Comparison of ENCODE assay signal across 12 cellular contexts in the genomic region with DNA sequence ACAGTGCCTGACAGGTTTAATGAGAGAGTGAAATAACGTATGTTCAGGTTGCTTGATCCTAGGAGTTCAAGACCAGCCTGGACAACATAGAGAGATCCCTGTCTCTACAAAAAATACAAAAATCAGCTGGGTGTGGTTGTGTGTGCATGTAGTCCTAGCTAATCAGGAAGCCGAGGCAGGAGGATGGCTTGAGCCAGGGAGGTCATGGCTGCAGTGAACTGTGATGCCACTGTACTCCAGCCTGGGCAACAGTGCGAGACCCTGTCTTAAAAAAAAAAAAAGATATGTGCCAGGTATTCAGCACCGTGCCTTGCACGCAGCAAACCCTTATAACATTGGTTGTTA. TPM values are rescaled to one million over a fixed set of nuclear protein-coding genes. Genes with fewer than 3 reads are reported as not detected.
A peak's percentile ranks its signal among the peaks of the same experiment; 100 is the strongest.
DNase-seq lines count a peak whose midpoint lies in the region; ATAC-seq, FAIRE-seq and TF ChIP-seq lines count a peak whose summit lies in the region.
"Had no signal": no experiment of that assay in that cellular context is flagged by ENCODE, and none has a peak within 500 bp of the region (broad histone marks: within the 10 kb centered on the region; RNA-seq: fewer than 3 reads in every experiment).

No MANE protein-coding gene starts in this region.

- no peak overlapping the region for H4K5ac ChIP-seq in mesendoderm (ENCODE audit: low read length)

- H3K56ac ChIP-seq in mesendoderm (ENCODE audit: low read length) = peak overlapping the region; percentile 73

- no peak overlapping the region for H3K23ac ChIP-seq in mesendoderm (ENCODE audit: low read length)

- no peaks in the 10 kb centered on the region for H3K9me3 ChIP-seq in colonic mucosa
- H3K9me3 ChIP-seq in upper lobe of left lung = no peaks in the 10 kb centered on the region
- H3K9me3 ChIP-seq in small intestine (ENCODE audit: control insufficient read depth, low read depth) = no peaks in the 10 kb centered on the region
- H3K9me3 ChIP-seq: gastroesophageal sphincter had no signal

- H3K27me3 ChIP-seq in colonic mucosa (no peaks in the 10 kb centered on the region), mesendoderm (ENCODE audit: insufficient read depth, low read length, poor library complexity) (no peaks in the 10 kb centered on the region), upper lobe of left lung (no peaks in the 10 kb centered on the region), small intestine (ENCODE audit: control insufficient read depth in 2 of 2, insufficient read depth in 2 of 2, low read length in 2 of 2) (no peaks in the 10 kb centered on the region)
- H3K27me3 ChIP-seq: gastroesophageal sphincter had no signal

- peak; percentile 37 for DNase-seq in activated effector memory CD4-positive, alpha-beta T cell treated with anti-CD3 and anti-CD28 coated beads, Interleukin-2, amount 50 U/mL, for 16 hours
- no peak for DNase-seq in activated effector memory CD4-positive, alpha-beta T cell treated with Interleukin-2 at 50 U/mL for 16 hours
- DNase-seq in colonic mucosa = no peak
- no peak for DNase-seq in mesendoderm
- DNase-seq in upper lobe of left lung = no peak
- no peak for DNase-seq in small intestine
- DNase-seq in HPDE6-E6E7 (ENCODE audit: extremely low spot score) = no peak
- DNase-seq: activated CD4-positive, alpha-beta T cell treated with anti-CD3 and anti-CD28 coated beads for 1 hour; T-cell had no signal

- H2BK120ac ChIP-seq in mesendoderm (ENCODE audit: low read depth, low read length) = peak overlapping the region; percentile 92

- H3K27ac ChIP-seq in colonic mucosa (peak overlapping the region; percentile 79), mesendoderm (ENCODE audit: low read depth, low read length) (peak overlapping the region; percentile 10), upper lobe of left lung (peak overlapping the region; percentile 62 to 83 (median 71)), small intestine (ENCODE audit: low read depth in 1 of 2, low read length in 1 of 2) (peak overlapping the region in 1 of 2 donors; percentile 66)

- H4K8ac ChIP-seq in mesendoderm (ENCODE audit: low read depth, low read length) = no peak overlapping the region

- no peak overlapping the region for H3K9ac ChIP-seq in colonic mucosa (ENCODE audit: low read depth in 2 of 2, low read length in 2 of 2)
- no peak overlapping the region for H3K9ac ChIP-seq in mesendoderm (ENCODE audit: low read length)

- no CpG with 5 or more reads among the region's 5 CpGs for WGBS in mesendoderm (ENCODE audit: extremely low coverage, insufficient coverage, low lambda C conversion rate)
- 90 to 94% methylated on average over 5 of the region's 5 CpGs for whole genome bisulfite sequencing in upper lobe of left lung, 2 donors
- 87 to 90% (median 87%) methylated on average over 5 of the region's 5 CpGs for WGBS in small intestine, 3 donors

- peak overlapping the region; percentile 56 for H2BK5ac ChIP-seq in mesendoderm (ENCODE audit: low read length)

- TF ChIP-seq POLR2A in upper lobe of left lung (IDR thresholded peaks at IDR 0.05) = no peak

- no peak for FAIRE-seq in small intestine (lab: Jason Lieb, UNC)

- H3K79me2 ChIP-seq in mesendoderm (ENCODE audit: control insufficient read depth, insufficient read depth, low read length) = no peaks in the 10 kb centered on the region

- H3K18ac ChIP-seq in mesendoderm (ENCODE audit: low read length) = peak overlapping the region; percentile 75

- H3K36me3 ChIP-seq in colonic mucosa = no peaks in the 10 kb centered on the region
- no peaks in the 10 kb centered on the region for H3K36me3 ChIP-seq in mesendoderm (ENCODE audit: control insufficient read depth, insufficient read depth, low read length)
- no peaks in the 10 kb centered on the region for H3K36me3 ChIP-seq in upper lobe of left lung
- H3K36me3 ChIP-seq in small intestine (ENCODE audit: control insufficient read depth in 2 of 2, insufficient read depth in 2 of 2, low read length in 2 of 2) = no peaks in the 10 kb centered on the region
- H3K36me3 ChIP-seq: gastroesophageal sphincter had no signal

- H3K4ac ChIP-seq in mesendoderm (ENCODE audit: low read depth, low read length) = peak overlapping the region; percentile 90

- H3K4me3 ChIP-seq in colonic mucosa (no peak overlapping the region), mesendoderm (ENCODE audit: low read length) (no peak overlapping the region), upper lobe of left lung (no peak overlapping the region), small intestine (ENCODE audit: low read depth in 1 of 2, low read length in 2 of 2) (no peak overlapping the region)
- H3K4me3 ChIP-seq: gastroesophageal sphincter had no signal

- no peak for TF ChIP-seq EP300 in upper lobe of left lung (IDR thresholded peaks at IDR 0.05)

- peaks cover 5% of the 10 kb centered on the region for H3K4me1 ChIP-seq in colonic mucosa
- peaks cover 17% of the 10 kb centered on the region for H3K4me1 ChIP-seq in mesendoderm (ENCODE audit: control insufficient read depth, low read depth, low read length)
- peaks cover 14 to 24% (median 19%) of the 10 kb centered on the region in 4 donors for H3K4me1 ChIP-seq in upper lobe of left lung
- peaks cover 0 to 5% of the 10 kb centered on the region in 2 donors for H3K4me1 ChIP-seq in small intestine (ENCODE audit: control insufficient read depth in 2 of 2, insufficient read depth in 1 of 2, low read depth in 1 of 2, low read length in 1 of 2)

- H3K79me1 ChIP-seq in mesendoderm (ENCODE audit: low read length) = peaks cover under 1% of the 10 kb centered on the region

- no peak for TF ChIP-seq CTCF in colonic mucosa (IDR thresholded peaks at IDR 0.05)
- no peak for TF ChIP-seq CTCF in upper lobe of left lung (IDR thresholded peaks at IDR 0.05)

- peak overlapping the region; percentile 47 for H2BK15ac ChIP-seq in mesendoderm (replicated peaks; ENCODE audit: low read depth)

- H2AK5ac ChIP-seq in mesendoderm (ENCODE audit: low read length) = peak overlapping the region; percentile 12

- intact Hi-C loops in colonic mucosa (cut with DNase I) = no loop called here

- ATAC-seq in upper lobe of left lung (ENCODE audit: low FRiP score in 2 of 2) (no peak), HG03045 (IDR thresholded peaks at IDR 0.05; ENCODE audit: unreplicated experiment) (no peak)
- ATAC-seq: natural killer cell treated with Interleukin-12 subunit alpha and Interleukin-12 subunit beta and Interleukin-15 and Interleukin-18, amount 100 ng/mL, for 72 hours; T-cell had no signal

- no peak overlapping the region for H3K4me2 ChIP-seq in mesendoderm (ENCODE audit: low read length)

RNA-seq across cellular contexts. Expression of a gene that starts 38.8 kb away (rescaled TPM):
- total RNA-seq in colonic mucosa (10 to 100 TPM in 1 of 2 donors, 1 to 10 TPM in 1; 8.4 to 21.5 TPM), upper lobe of left lung (10 to 100 TPM; 30.4 to 81.2 (median 43.3) TPM)
- 72.5 TPM for polyA plus RNA-seq in mesendoderm (2013, experiment 1 of 2)
- 71.1 TPM for polyA plus RNA-seq in mesendoderm (2013, experiment 2 of 2)
- 1 to 10 TPM; 1.4 to 7.9 (median 5.8) TPM for polyA plus RNA-seq in small intestine
